35 cellular contexts compared by ENCODE assay signal in genomic region chr3:2819571-2819970, GRCh38.
"Had no signal": no experiment of that assay in that cellular context is flagged by ENCODE, and none has a peak within 500 bp of the region (broad histone marks: within the 10 kb centered on the region; RNA-seq: fewer than 3 reads in every experiment).

No MANE protein-coding gene starts in this region.

- DNase-seq: Karpas-422, Kasumi-1, MG63, MM.1S, MV-4-11, NCI-H1048, NCI-H1092, NCI-H1092 treated with DMSO at 0.1 percent for 48 hours, NCI-H1105, NCI-H1105 treated with DMSO at 0.1 percent for 48 hours, NCI-H1417, NCI-H1417 treated with DMSO at 0.1 percent for 48 hours, NCI-H1436, NCI-H1436 treated with DMSO at 0.1 percent for 48 hours, NCI-H146, NCI-H1694, NCI-H1694 treated with DMSO at 0.1 percent for 48 hours, NCI-H187, NCI-H187 treated with DMSO at 0.1 percent for 48 hours, NCI-H1930, NCI-H2029, NCI-H2029 treated with DMSO at 0.1 percent for 48 hours, NCI-H2081, NCI-H2081 treated with DMSO at 0.1 percent for 48 hours, NCI-H2107, NCI-H2171, NCI-H2171 treated with DMSO at 0.1 percent for 48 hours, NCI-H2227 treated with DMSO at 0.1 percent for 48 hours, NCI-H226, NCI-H345, NCI-H446, NCI-H446 treated with DMSO at 0.1 percent for 48 hours, NCI-H510A, NCI-H510A treated with DMSO at 0.1 percent for 48 hours, NCI-H524 had no signal
